In the genomic region with DNA sequence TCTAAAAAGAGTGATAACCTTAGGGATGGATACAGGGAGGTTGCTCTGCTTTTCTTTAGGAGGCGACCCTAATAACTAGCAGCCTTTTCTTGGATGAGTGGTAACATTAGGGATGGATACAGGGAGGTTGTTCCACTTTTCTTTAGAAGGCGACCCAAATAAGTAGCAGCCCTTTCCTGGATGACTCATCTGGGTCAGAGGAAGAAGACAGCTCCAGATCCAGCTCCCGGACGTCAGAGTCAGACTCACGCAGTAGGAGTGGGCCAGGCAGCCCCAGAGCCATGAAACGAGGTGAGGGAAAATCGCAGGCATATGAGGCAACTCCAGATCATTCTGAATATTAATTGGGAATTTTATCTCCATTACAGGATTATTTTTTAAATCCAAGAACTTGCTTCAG, we compare ENCODE assay signal across 12 cellular contexts. TPM values are rescaled to one million over a fixed set of nuclear protein-coding genes. Genes with fewer than 3 reads are reported as not detected.
A peak's percentile ranks its signal among the peaks of the same experiment; 100 is the strongest.
DNase-seq lines count a peak whose midpoint lies in the region; ATAC-seq, FAIRE-seq and TF ChIP-seq lines count a peak whose summit lies in the region.
"Had no signal": no experiment of that assay in that cellular context is flagged by ENCODE, and none has a peak within 500 bp of the region (broad histone marks: within the 10 kb centered on the region; RNA-seq: fewer than 3 reads in every experiment).

No MANE protein-coding gene starts in this region.

- CTCF ChIA-PET in MCF 10A (lab: Yijun Ruan, JAX): interaction anchor here (0.5 to 0.7 kb wide), 2 partner anchors 484 to 849 kb away, joined by 4 to 7 read pairs; no protein-coding TSS in a partner anchor
- CTCF ChIA-PET in mammary epithelial cell (lab: Charles Lee; ENCODE audit: low non-redundant PET): no interaction called here

- no peak for FAIRE-seq in bronchial epithelial cell (lab: Jason Lieb, UNC)
- FAIRE-seq: GM12878 had no signal

- dilution Hi-C loops in mammary epithelial cell (cut with HindIII; ENCODE audit: low sequenced_read_pairs): no loop called here

- H3K4me1 ChIP-seq in mammary epithelial cell (ENCODE audit: insufficient read depth, low read length): no peaks in the 10 kb centered on the region
- H3K4me1 ChIP-seq in lower lobe of right lung: no peaks in the 10 kb centered on the region
- no peaks in the 10 kb centered on the region for H3K4me1 ChIP-seq in aorta (ENCODE audit: control insufficient read depth in 1 of 2, insufficient read depth in 2 of 2, low read length in 2 of 2)

- H2AFZ ChIP-seq in mammary epithelial cell (ENCODE audit: low read depth, low read length): no peak overlapping the region
- H2AFZ ChIP-seq: GM23338 had no signal

- no peak for TF ChIP-seq CTCF in MCF 10A (IDR thresholded peaks at IDR 0.05; ENCODE audit: unreplicated experiment)
- no peak for TF ChIP-seq CTCF in mammary epithelial cell (conservative IDR thresholded peaks at IDR 0.05 in 1 of 2, IDR thresholded peaks at IDR 0.05 in 1 of 2; ENCODE audit: extremely low read depth in 1 of 2, insufficient read depth in 1 of 2, low read depth in 1 of 2, low read length in 2 of 2)
- TF ChIP-seq CTCF in bronchial epithelial cell (IDR thresholded peaks at IDR 0.05; ENCODE audit: insufficient read depth, low read length, severe bottlenecking): no peak
- TF ChIP-seq CTCF in lower lobe of right lung (IDR thresholded peaks at IDR 0.05): no peak

- H3K9me3 Mint-ChIP-seq in MCF 10A (ENCODE audit: unreplicated experiment): no peaks in the 10 kb centered on the region
- H3K9me3 Mint-ChIP-seq: activated naive CD8-positive, alpha-beta T cell treated with anti-CD3 and anti-CD28 coated beads, Interleukin-2, amount 10 ng/mL, durations not matched to agents 7 days and 5 days; GM23338; stimulated activated naive B cell treated with anti-CD40 and anti-IgM and Interleukin-4, amounts not matched to agents 10 μg/mL and 1 μg/mL and 100 μg/mL, for 72 hours had no signal

- no peaks in the 10 kb centered on the region for H3K27me3 Mint-ChIP-seq in MCF 10A (ENCODE audit: insufficient read depth, unreplicated experiment)

- H3K9me3 ChIP-seq in mammary epithelial cell (replicated peaks; ENCODE audit: insufficient read depth, low read length): no peaks in the 10 kb centered on the region
- no peaks in the 10 kb centered on the region for H3K9me3 ChIP-seq in lower lobe of right lung
- H3K9me3 ChIP-seq in aorta (ENCODE audit: control insufficient read depth, low read length): no peaks in the 10 kb centered on the region

- H3K36me3 ChIP-seq in mammary epithelial cell (ENCODE audit: insufficient read depth, low read length): no peaks in the 10 kb centered on the region
- H3K36me3 ChIP-seq in bronchial epithelial cell (ENCODE audit: control insufficient read depth, insufficient read depth, low read length): no peaks in the 10 kb centered on the region
- H3K36me3 ChIP-seq in lower lobe of right lung: peaks cover 23% of the 10 kb centered on the region
- peaks cover 2 to 6% of the 10 kb centered on the region in 2 donors for H3K36me3 ChIP-seq in aorta (ENCODE audit: control insufficient read depth in 1 of 2, insufficient read depth in 2 of 2, low read length in 1 of 2)

- POLR2A ChIA-PET in MCF 10A (lab: Yijun Ruan, JAX): interaction anchor here (1.0 to 2.0 kb wide), 3 partner anchors 13 to 67 kb away, joined by 3 to 6 read pairs (median 5); a partner anchor contains a TSS

- peaks cover 15% of the 10 kb centered on the region for H3K4me1 Mint-ChIP-seq in MCF 10A (ENCODE audit: insufficient read depth, unreplicated experiment)
- H3K4me1 Mint-ChIP-seq: activated naive CD8-positive, alpha-beta T cell treated with anti-CD3 and anti-CD28 coated beads, Interleukin-2, amount 10 ng/mL, durations not matched to agents 7 days and 5 days; stimulated activated naive B cell treated with anti-CD40 and anti-IgM and Interleukin-4, amounts not matched to agents 10 μg/mL and 1 μg/mL and 100 μg/mL, for 72 hours had no signal

- H3K4me3 Mint-ChIP-seq in MCF 10A (ENCODE audit: unreplicated experiment): no peak overlapping the region
- H3K4me3 Mint-ChIP-seq: activated naive CD8-positive, alpha-beta T cell treated with anti-CD3 and anti-CD28 coated beads, Interleukin-2, amount 10 ng/mL, durations not matched to agents 7 days and 5 days; GM23338; stimulated activated naive B cell treated with anti-CD40 and anti-IgM and Interleukin-4, amounts not matched to agents 10 μg/mL and 1 μg/mL and 100 μg/mL, for 72 hours had no signal

- no peaks in the 10 kb centered on the region for H4K20me1 ChIP-seq in mammary epithelial cell (ENCODE audit: insufficient read depth, low read length)

- H3K4me2 ChIP-seq in mammary epithelial cell (ENCODE audit: insufficient read depth, low read depth, low read length): no peak overlapping the region
- H3K4me2 ChIP-seq: GM23338 had no signal

- no TSS peak for BruUV-seq in MCF 10A (replicated peaks; lab: Mats Ljungman, UMichigan)
- no TSS peak for BruUV-seq in mammary epithelial cell (replicated peaks; lab: Mats Ljungman, UMichigan)

- ATAC-seq in lower lobe of right lung (peak; percentile 58 to 67), aorta (ENCODE audit: low FRiP score) (peak; percentile 79), HG02571 (IDR thresholded peaks at IDR 0.05; ENCODE audit: unreplicated experiment) (no peak)
- ATAC-seq: GM12878; GM23338; stimulated activated naive B cell treated with anti-CD40 and anti-IgM and Interleukin-4, amounts not matched to agents 10 μg/mL and 1 μg/mL and 100 μg/mL, for 72 hours had no signal

- in situ Hi-C loops in mammary epithelial cell (cut with MboI; ENCODE audit: low sequenced_read_pairs in 2 of 2): no loop called here

- H3K79me2 ChIP-seq in mammary epithelial cell (ENCODE audit: insufficient read depth, low read length): no peaks in the 10 kb centered on the region

- no peaks in the 10 kb centered on the region for H3K27me3 ChIP-seq in mammary epithelial cell (ENCODE audit: insufficient read depth, low read length)
- no peaks in the 10 kb centered on the region for H3K27me3 ChIP-seq in bronchial epithelial cell (ENCODE audit: control insufficient read depth, insufficient read depth, low read length)
- no peaks in the 10 kb centered on the region for H3K27me3 ChIP-seq in lower lobe of right lung (ENCODE audit: low read depth)
- no peaks in the 10 kb centered on the region for H3K27me3 ChIP-seq in aorta (ENCODE audit: control insufficient read depth in 1 of 2, insufficient read depth in 2 of 2, low read length in 1 of 2)

- H3K4me3 ChIP-seq in mammary epithelial cell (replicated peaks in 1 of 3; ENCODE audit: insufficient read depth in 1 of 3, low read depth in 2 of 3, low read length in 3 of 3) (no peak overlapping the region), bronchial epithelial cell (ENCODE audit: low read depth, low read length) (no peak overlapping the region), lower lobe of right lung (no peak overlapping the region), aorta (ENCODE audit: low read length in 2 of 2) (no peak overlapping the region)
- H3K4me3 ChIP-seq: GM12878, GM23338 had no signal

- H3K9ac ChIP-seq in mammary epithelial cell (ENCODE audit: insufficient read depth, low read length): no peak overlapping the region

- intact Hi-C loops in MCF 10A (cut with micrococcal nuclease) (no loop called here), mammary epithelial cell (cut with micrococcal nuclease) (no loop called here), lower lobe of right lung (cut with DNase I) (no loop called here), aorta (cut with DNase I) (no loop called here)

- no peak overlapping the region for H3K27ac ChIP-seq in mammary epithelial cell (ENCODE audit: insufficient read depth, low read depth, low read length)
- no peak overlapping the region for H3K27ac ChIP-seq in lower lobe of right lung
- no peak overlapping the region for H3K27ac ChIP-seq in aorta (ENCODE audit: low read depth in 1 of 2, low read length in 2 of 2)

- 94% methylated on average over 7 of the region's 7 CpGs for WGBS in mammary epithelial cell (ENCODE audit: low coverage, missing lambda C conversion rate)
- 65 to 67% methylated on average over 7 of the region's 7 CpGs for WGBS in aorta, 2 donors

- peak; percentile 71 for DNase-seq in MCF 10A (ENCODE audit: unreplicated experiment)
- no peak for DNase-seq in mammary epithelial cell
- peak; percentile 25 for DNase-seq in bronchial epithelial cell (ENCODE audit: low read depth)
- DNase-seq in lower lobe of right lung: no peak
- DNase-seq in aorta: peak in 1 of 2 donors; percentile 71
- no peak for DNase-seq in stimulated activated CD4-positive, alpha-beta T cell treated with anti-CD3 and anti-CD28 coated beads, Interleukin-2, amount 100 ng/mL, for 48 hours
- DNase-seq in NCI-H2171 treated with DMSO at 0.1 percent for 48 hours (lab: John Stamatoyannopoulos, UW): no peak
- DNase-seq: activated naive CD8-positive, alpha-beta T cell treated with anti-CD3 and anti-CD28 coated beads, Interleukin-2, amount 10 ng/mL, durations not matched to agents 7 days and 5 days; stimulated activated naive B cell treated with anti-CD40 and anti-IgM and Interleukin-4, amounts not matched to agents 10 μg/mL and 1 μg/mL and 100 μg/mL, for 72 hours had no signal

- no peaks in the 10 kb centered on the region for H3K36me3 Mint-ChIP-seq in MCF 10A (ENCODE audit: insufficient read depth, unreplicated experiment)
- H3K36me3 Mint-ChIP-seq: activated naive CD8-positive, alpha-beta T cell treated with anti-CD3 and anti-CD28 coated beads, Interleukin-2, amount 10 ng/mL, durations not matched to agents 7 days and 5 days; stimulated activated naive B cell treated with anti-CD40 and anti-IgM and Interleukin-4, amounts not matched to agents 10 μg/mL and 1 μg/mL and 100 μg/mL, for 72 hours had no signal

- peak overlapping the region; percentile 21 for H3K27ac Mint-ChIP-seq in MCF 10A (ENCODE audit: low read depth, unreplicated experiment)
- H3K27ac Mint-ChIP-seq: activated naive CD8-positive, alpha-beta T cell treated with anti-CD3 and anti-CD28 coated beads, Interleukin-2, amount 10 ng/mL, durations not matched to agents 7 days and 5 days; GM23338; stimulated activated naive B cell treated with anti-CD40 and anti-IgM and Interleukin-4, amounts not matched to agents 10 μg/mL and 1 μg/mL and 100 μg/mL, for 72 hours had no signal

RNA-seq across cellular contexts. Expression of a gene that starts 31.0 kb away (rescaled TPM):
- total RNA-seq in MCF 10A (2022) (0.27 TPM in 1 of 2 replicates, not detected in the other), mammary epithelial cell (under 1 TPM; 0.61 to 0.67 TPM), bronchial epithelial cell (not detected in 2 replicates), lower lobe of right lung (0.44 TPM), aorta (1 to 10 TPM in 1 of 2 donors, under 1 TPM in 1; 0.29 to 1.2 TPM)
- polyA plus RNA-seq in mammary epithelial cell (0.42 TPM), aorta (1 to 10 TPM; 1.4 to 1.9 TPM)
- polyA minus RNA-seq in mammary epithelial cell: not detected
- total RNA-seq: activated naive CD8-positive, alpha-beta T cell treated with anti-CD3 and anti-CD28 coated beads, Interleukin-2, amount 10 ng/mL, durations not matched to agents 7 days and 5 days; GM12878 had no signal
- polyA plus RNA-seq: GM12878 had no signal

Comparison
In these comparisons a context has a peak if more than half of its experiments do, and no peak if none do; other contexts are left out.
1. DNase-seq: peak in MCF 10A (single experiment) and bronchial epithelial cell (single experiment); none in mammary epithelial cell (single experiment), lower lobe of right lung (single experiment), stimulated activated CD4-positive, alpha-beta T cell treated with anti-CD3 and anti-CD28 coated beads, Interleukin-2, amount 100 ng/mL, for 48 hours (0 of 2) and NCI-H2171 treated with DMSO at 0.1 percent for 48 hours (single experiment).